Comparison of ENCODE assay signal across 16 cellular contexts in genomic region chr3:114721864-114722263, GRCh38.
DNase-seq lines count a peak whose midpoint lies in the region; ATAC-seq lines count a peak whose summit lies in the region.
"Had no signal": no experiment of that assay in that cellular context is flagged by ENCODE, and none has a peak within 500 bp of the region (broad histone marks: within the 10 kb centered on the region; RNA-seq: fewer than 3 reads in every experiment).

No MANE protein-coding gene starts in this region.

- H3K36me3 Mint-ChIP-seq in stimulated activated effector memory CD8-positive, alpha-beta T cell treated with anti-CD3 and anti-CD28 coated beads, Interleukin-12 subunit alpha, Interleukin-12 subunit beta, amount 100 ng/mL, for 72 hours: no peaks in the 10 kb centered on the region

- peak; percentile 89 to 92 for ATAC-seq in activated CD4-positive, CD25-positive, alpha-beta regulatory T cell treated with anti-CD3 and anti-CD28 coated beads, Interleukin-2, amount 50 U/mL, for 24 hours
- peak; percentile 68 for ATAC-seq in GM21367 (IDR thresholded peaks at IDR 0.05; ENCODE audit: unreplicated experiment)
- ATAC-seq in HG03097 (IDR thresholded peaks at IDR 0.05; ENCODE audit: low FRiP score, unreplicated experiment): peak; percentile 71
- ATAC-seq in stimulated activated effector memory CD8-positive, alpha-beta T cell treated with anti-CD3 and anti-CD28 coated beads, Interleukin-12 subunit alpha, Interleukin-12 subunit beta, amount 100 ng/mL, for 72 hours: peak; percentile 96
- ATAC-seq: CD8-positive, alpha-beta T cell; sciatic nerve; stimulated activated memory B cell treated with anti-CD40 and anti-IgM and Interleukin-4, amounts not matched to agents 10 μg/mL and 1 μg/mL and 100 μg/mL, for 72 hours had no signal

- no peak overlapping the region for H3K27ac Mint-ChIP-seq in stimulated activated effector memory CD8-positive, alpha-beta T cell treated with anti-CD3 and anti-CD28 coated beads, Interleukin-12 subunit alpha, Interleukin-12 subunit beta, amount 100 ng/mL, for 72 hours
- H3K27ac Mint-ChIP-seq: activated naive CD8-positive, alpha-beta T cell; stimulated activated memory B cell treated with anti-CD40 and anti-IgM and Interleukin-4, amounts not matched to agents 10 μg/mL and 1 μg/mL and 100 μg/mL, for 72 hours had no signal

- H3K4me3 Mint-ChIP-seq in stimulated activated effector memory CD8-positive, alpha-beta T cell treated with anti-CD3 and anti-CD28 coated beads, Interleukin-12 subunit alpha, Interleukin-12 subunit beta, amount 100 ng/mL, for 72 hours: no peak overlapping the region
- H3K4me3 Mint-ChIP-seq: activated naive CD8-positive, alpha-beta T cell; CD8-positive, alpha-beta T cell; neural crest cell; stimulated activated memory B cell treated with anti-CD40 and anti-IgM and Interleukin-4, amounts not matched to agents 10 μg/mL and 1 μg/mL and 100 μg/mL, for 72 hours had no signal

- H3K4me1 Mint-ChIP-seq in stimulated activated effector memory CD8-positive, alpha-beta T cell treated with anti-CD3 and anti-CD28 coated beads, Interleukin-12 subunit alpha, Interleukin-12 subunit beta, amount 100 ng/mL, for 72 hours: peaks cover 23% of the 10 kb centered on the region
- H3K4me1 Mint-ChIP-seq: neural crest cell had no signal

- no peaks in the 10 kb centered on the region for H3K9me3 Mint-ChIP-seq in stimulated activated effector memory CD8-positive, alpha-beta T cell treated with anti-CD3 and anti-CD28 coated beads, Interleukin-12 subunit alpha, Interleukin-12 subunit beta, amount 100 ng/mL, for 72 hours
- H3K9me3 Mint-ChIP-seq: CD8-positive, alpha-beta T cell; neural crest cell; stimulated activated memory B cell treated with anti-CD40 and anti-IgM and Interleukin-4, amounts not matched to agents 10 μg/mL and 1 μg/mL and 100 μg/mL, for 72 hours had no signal

- no peak for DNase-seq in activated CD4-positive, CD25-positive, alpha-beta regulatory T cell (lab: John Stamatoyannopoulos, UW)
- no peak for DNase-seq in stimulated activated effector memory CD8-positive, alpha-beta T cell treated with anti-CD3 and anti-CD28 coated beads, Interleukin-12 subunit alpha, Interleukin-12 subunit beta, amount 100 ng/mL, for 72 hours (ENCODE audit: low spot score in 2 of 2)
- DNase-seq in hypothalamus (lab: John Stamatoyannopoulos, UW): no peak
- no peak for DNase-seq in activated CD4-positive, alpha-beta T cell treated with anti-CD3 and anti-CD28 coated beads for 1 hour
- no peak for DNase-seq in activated effector memory CD4-positive, alpha-beta T cell treated with anti-CD3 and anti-CD28 coated beads, Interleukin-2, amount 50 U/mL, for 16 hours
- DNase-seq: caudate nucleus; CD8-positive, alpha-beta T cell; NCI-H226; stimulated activated CD4-positive, alpha-beta T cell treated with anti-CD3 and anti-CD28 coated beads, Interleukin-4, amount 100 ng/mL, for 1 hour had no signal
